Comparison of ENCODE assay signal across 13 cellular contexts in genomic region chr6:166112580-166112979, GRCh38. TPM values are rescaled to one million over a fixed set of nuclear protein-coding genes. Genes with fewer than 3 reads are reported as not detected.
DNase-seq lines count a peak whose midpoint lies in the region; ATAC-seq and TF ChIP-seq lines count a peak whose summit lies in the region.
"Had no signal": no experiment of that assay in that cellular context is flagged by ENCODE, and none has a peak within 500 bp of the region (broad histone marks: within the 10 kb centered on the region; RNA-seq: fewer than 3 reads in every experiment).

No MANE protein-coding gene starts in this region.

- in situ Hi-C loops in astrocyte of the spinal cord (cut with HindIII; ENCODE audit: low sequenced_read_pairs), result no loop called here

- DNase-seq in DMS153 (lab: John Stamatoyannopoulos, UW) (peak; percentile 40), HT1080 (ENCODE audit: low read depth) (peak; percentile 82), astrocyte of the spinal cord (ENCODE audit: low read depth, low spot score) (peak; percentile 88), neural progenitor cell (ENCODE audit: low spot score) (no peak), HUDEP-2 (lab: John Stamatoyannopoulos, UW; ENCODE audit: unreplicated experiment in 76 of 76) (no peak)
- no peak for DNase-seq in activated naive CD4-positive, alpha-beta T cell treated with Interleukin-2 at 50 U/mL for 16 hours
- DNase-seq: activated CD8-positive, alpha-beta memory T cell treated with anti-CD3 and anti-CD28 coated beads, Interleukin-2, amount 50 U/mL, for 4 hours; caudate nucleus; stimulated activated CD4-positive, alpha-beta T cell treated with anti-CD3 and anti-CD28 coated beads, Interleukin-15, amount 100 ng/mL, for 24 hours had no signal

- H3K4me1 ChIP-seq in neural progenitor cell, result no peaks in the 10 kb centered on the region

- peak overlapping the region; percentile 72 for H3K27ac Mint-ChIP-seq in neural progenitor cell
- H3K27ac Mint-ChIP-seq: mesothelial cell of epicardium had no signal

- H3K36me3 ChIP-seq in neural progenitor cell, result peaks cover 3% of the 10 kb centered on the region

- no peaks in the 10 kb centered on the region for H3K9me3 ChIP-seq in neural progenitor cell (ENCODE audit: low read depth)

- no peak overlapping the region for H2AFZ ChIP-seq in neural progenitor cell (replicated peaks)

- H3K79me2 ChIP-seq in neural progenitor cell (ENCODE audit: low read depth), result no peaks in the 10 kb centered on the region

- H3F3A ChIP-seq in neural progenitor cell (ENCODE audit: low read depth), result no peaks in the 10 kb centered on the region

- no peak overlapping the region for H3K4me3 Mint-ChIP-seq in neural progenitor cell
- H3K4me3 Mint-ChIP-seq: mesothelial cell of epicardium had no signal

- H3K27me3 Mint-ChIP-seq in neural progenitor cell (ENCODE audit: insufficient read depth, low read depth), result no peaks in the 10 kb centered on the region

- H3K27me3 ChIP-seq in neural progenitor cell, result no peaks in the 10 kb centered on the region

- H3K4me3 ChIP-seq in astrocyte of the spinal cord (ENCODE audit: low read depth, low read length) (peak overlapping the region; percentile 8), neural progenitor cell (no peak overlapping the region)

- no peak overlapping the region for H3K9ac ChIP-seq in neural progenitor cell

- TF ChIP-seq CTCF in astrocyte of the spinal cord (IDR thresholded peaks at IDR 0.05; ENCODE audit: low read depth, low read length) (no peak), neural progenitor cell (IDR thresholded peaks at IDR 0.05) (no peak)

- no peak overlapping the region for H3K27ac ChIP-seq in neural progenitor cell

- peaks cover 2% of the 10 kb centered on the region for H3K9me3 Mint-ChIP-seq in neural progenitor cell

- no peaks in the 10 kb centered on the region for H3K4me1 Mint-ChIP-seq in neural progenitor cell
- H3K4me1 Mint-ChIP-seq: mesothelial cell of epicardium had no signal

- no peak for ATAC-seq in GM21390 (IDR thresholded peaks at IDR 0.05; ENCODE audit: unreplicated experiment)
- no peak for ATAC-seq in GM18861 (IDR thresholded peaks at IDR 0.05; ENCODE audit: unreplicated experiment)

- no peaks in the 10 kb centered on the region for H3K36me3 Mint-ChIP-seq in neural progenitor cell
- H3K36me3 Mint-ChIP-seq: mesothelial cell of epicardium had no signal

- H3K4me2 ChIP-seq in neural progenitor cell, result no peak overlapping the region

- no peaks in the 10 kb centered on the region for H4K20me1 ChIP-seq in neural progenitor cell (ENCODE audit: low read depth)

RNA-seq across cellular contexts. Expression of gene TBXT, which starts 55.1 kb away (rescaled TPM):
- total RNA-seq in HT1080 (2014; rRNA removed; shearing (Covaris generic)), result not detected in 2 replicates
- not detected in 2 replicates for polyA plus RNA-seq in HT1080 (2015; cell fraction: cytosol; rRNA removed)
- not detected in 2 replicates for polyA plus RNA-seq in HT1080 (2015; cell fraction: nucleus; rRNA removed)
- not detected in 2 replicates for total RNA-seq in neural progenitor cell (ENCODE audit: low replicate concordance)
- total RNA-seq: glomerular endothelial cell, mesothelial cell of epicardium had no signal

Comparison
In these comparisons a context has a peak if more than half of its experiments do, and no peak if none do; other contexts are left out.
1. DNase-seq: peak in DMS153 (single experiment), HT1080 (single experiment) and astrocyte of the spinal cord (single experiment); none in neural progenitor cell (single experiment), activated naive CD4-positive, alpha-beta T cell treated with Interleukin-2 at 50 U/mL for 16 hours (single experiment) and HUDEP-2 (0 of 76).